In the genomic region with DNA sequence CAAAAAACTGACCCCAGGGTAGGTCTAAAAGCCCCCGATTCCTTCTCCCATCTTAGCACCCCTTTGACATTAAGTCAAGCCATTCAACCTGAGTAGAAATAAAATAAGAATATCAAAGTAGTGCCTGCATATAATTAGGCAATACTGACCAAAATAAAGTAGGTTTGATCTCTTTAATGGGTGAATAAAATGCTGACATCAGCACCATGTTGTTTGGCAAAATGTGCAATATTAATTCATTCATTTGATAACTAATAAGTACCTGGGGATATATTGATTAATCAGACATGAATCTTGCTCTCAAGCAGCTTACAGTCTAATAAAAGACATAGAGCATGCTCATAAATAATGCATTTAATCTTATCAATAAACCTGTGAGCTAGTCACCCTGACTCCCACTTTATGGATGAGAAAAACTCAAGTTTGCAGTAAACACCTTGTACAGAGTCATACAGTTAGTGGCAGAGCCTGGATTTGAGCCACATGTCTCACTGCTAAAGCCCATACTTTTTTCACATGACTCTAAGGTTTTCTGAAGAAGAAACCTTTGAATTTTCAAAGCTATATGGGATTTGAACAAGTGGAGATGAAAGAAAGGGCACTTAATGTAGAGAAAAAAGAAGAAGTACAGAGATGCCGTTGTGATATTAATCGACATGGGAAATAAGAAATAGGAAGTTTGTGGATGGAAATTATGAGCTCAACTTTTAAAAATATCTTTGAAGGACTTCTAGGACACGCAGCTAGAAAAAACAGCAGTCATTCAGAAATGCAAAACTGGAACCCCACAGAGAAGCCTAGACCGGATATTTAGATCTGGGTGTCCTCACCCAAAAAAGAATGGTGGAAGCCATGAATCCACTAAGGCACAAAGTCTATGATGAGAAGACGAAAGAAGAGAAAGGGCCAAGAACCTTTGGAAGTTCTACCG, we compare ENCODE assay signal across 12 cellular contexts.
DNase-seq lines count a peak whose midpoint lies in the region; ATAC-seq and TF ChIP-seq lines count a peak whose summit lies in the region.
"Had no signal": no experiment of that assay in that cellular context is flagged by ENCODE, and none has a peak within 500 bp of the region (broad histone marks: within the 10 kb centered on the region; RNA-seq: fewer than 3 reads in every experiment).

No MANE protein-coding gene starts in this region.

- H3K4me3 ChIP-seq in GM12865 (ENCODE audit: low read depth, low read length), result no peak overlapping the region
- no peak overlapping the region for H3K4me3 ChIP-seq in mucosa of rectum (ENCODE audit: low read length in 2 of 2)
- H3K4me3 ChIP-seq: cardiac muscle cell, esophagus muscularis mucosa, HAP-1, suprapubic skin had no signal

- H3K36me3 ChIP-seq in mucosa of rectum (ENCODE audit: control insufficient read depth in 2 of 2, insufficient read depth in 2 of 2, low read length in 2 of 2), result no peaks in the 10 kb centered on the region
- H3K36me3 ChIP-seq: cardiac muscle cell, esophagus muscularis mucosa, HAP-1, suprapubic skin had no signal

- no peaks in the 10 kb centered on the region for H3K4me1 ChIP-seq in mucosa of rectum (ENCODE audit: control insufficient read depth in 2 of 2, insufficient read depth in 2 of 2, low read length in 2 of 2)
- H3K4me1 ChIP-seq: HAP-1, suprapubic skin had no signal

- ATAC-seq in GM21619 (IDR thresholded peaks at IDR 0.05; ENCODE audit: unreplicated experiment) (peak; percentile 57), GM18519 (IDR thresholded peaks at IDR 0.05; ENCODE audit: low FRiP score, unreplicated experiment) (no peak), esophagus mucosa (no peak)

- no peak for TF ChIP-seq CTCF in GM12865 (IDR thresholded peaks at IDR 0.05; ENCODE audit: insufficient read depth, low read depth, low read length, missing control alignments)

- no peaks in the 10 kb centered on the region for H3K27me3 ChIP-seq in mucosa of rectum (ENCODE audit: control insufficient read depth in 2 of 2, insufficient read depth in 2 of 2, low read length in 2 of 2)
- H3K27me3 ChIP-seq: cardiac muscle cell, esophagus muscularis mucosa, suprapubic skin had no signal

- H3K9ac ChIP-seq in mucosa of rectum (ENCODE audit: low read depth in 1 of 2, low read length in 2 of 2), result no peak overlapping the region

- DNase-seq in GM12865 (ENCODE audit: low read depth), result peak; percentile 61
- DNase-seq in SKM-1 (lab: John Stamatoyannopoulos, UW; ENCODE audit: unreplicated experiment), result peak; percentile 86
- DNase-seq in Ammon's horn (ENCODE audit: low spot score), result no peak
- DNase-seq in NCI-H1105 treated with DMSO at 0.1 percent for 48 hours (lab: John Stamatoyannopoulos, UW), result no peak

- peaks cover 0 to 3% of the 10 kb centered on the region in 2 donors for H3K9me3 ChIP-seq in mucosa of rectum (ENCODE audit: control insufficient read depth in 2 of 2, low read length in 2 of 2)
- H3K9me3 ChIP-seq: esophagus muscularis mucosa, HAP-1 had no signal

- peak overlapping the region; percentile 44 to 48 for H3K27ac ChIP-seq in mucosa of rectum (ENCODE audit: low read depth in 2 of 2, low read length in 2 of 2)
- H3K27ac ChIP-seq: cardiac muscle cell, esophagus muscularis mucosa, suprapubic skin had no signal

Comparison
In these comparisons a context has a peak if more than half of its experiments do, and no peak if none do; other contexts are left out.
1. DNase-seq: peak in GM12865 (single experiment) and SKM-1 (single experiment); none in Ammon's horn (single experiment) and NCI-H1105 treated with DMSO at 0.1 percent for 48 hours (single experiment).